ENCODE assay signal across 8 cellular contexts in the genomic region with DNA sequence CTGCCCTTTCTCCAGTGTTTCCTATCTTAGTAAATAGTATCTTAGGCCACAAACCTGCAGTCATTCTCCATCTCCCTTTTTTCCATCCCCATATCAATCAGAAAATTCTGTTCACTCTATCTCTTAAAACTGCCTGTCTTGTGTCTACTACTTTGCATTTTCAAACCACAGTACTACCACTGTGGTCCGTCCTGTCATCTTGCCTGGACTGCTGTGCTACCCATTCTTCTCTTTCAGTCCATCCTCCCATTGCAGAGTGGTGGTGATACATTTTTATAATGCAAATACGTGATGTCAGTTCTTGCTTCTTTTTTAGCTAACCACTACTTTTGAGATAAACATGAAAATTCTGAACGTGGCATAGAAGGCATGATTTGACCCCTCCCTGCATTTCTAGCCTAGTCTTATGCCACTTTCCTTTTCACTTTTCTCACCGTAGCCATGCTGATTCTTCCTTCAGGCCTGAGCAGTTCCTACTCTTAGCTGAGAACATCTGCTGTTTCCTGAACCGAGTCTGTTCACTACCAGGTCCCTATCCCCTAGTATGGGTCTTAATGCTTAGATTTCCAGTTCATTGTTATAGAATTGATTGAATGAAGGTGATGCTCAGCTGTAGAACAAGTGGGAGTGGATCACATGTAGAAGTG. TPM values are rescaled to one million over a fixed set of nuclear protein-coding genes. Genes with fewer than 3 reads are reported as not detected.
DNase-seq lines count a peak whose midpoint lies in the region; ATAC-seq and TF ChIP-seq lines count a peak whose summit lies in the region.

No MANE protein-coding gene starts in this region.

- H3K4me1 ChIP-seq in left ventricle myocardium inferior, result peaks cover 67% of the 10 kb centered on the region

- DNase-seq in GM12865 (ENCODE audit: low read depth), result peak; percentile 56
- no peak for DNase-seq in activated naive CD8-positive, alpha-beta T cell treated with anti-CD3 and anti-CD28 coated beads for 36 hours
- DNase-seq in left ventricle myocardium inferior, result no peak
- no peak for DNase-seq in medulla oblongata (ENCODE audit: extremely low spot score)
- no peak for DNase-seq in NCI-H1092 treated with DMSO at 0.1 percent for 48 hours (lab: John Stamatoyannopoulos, UW)
- no peak for DNase-seq in CD14-positive monocyte (ENCODE audit: low spot score)

- no peak overlapping the region for H3K4me3 Mint-ChIP-seq in activated naive CD8-positive, alpha-beta T cell treated with anti-CD3 and anti-CD28 coated beads for 36 hours
- H3K4me3 Mint-ChIP-seq in CD14-positive monocyte, result no peak overlapping the region

- TF ChIP-seq CTCF in GM12865 (IDR thresholded peaks at IDR 0.05; ENCODE audit: insufficient read depth, low read depth, low read length, missing control alignments) (no peak), left ventricle myocardium inferior (IDR thresholded peaks at IDR 0.05; ENCODE audit: borderline replicate concordance) (no peak), CD14-positive monocyte (IDR thresholded peaks at IDR 0.05) (no peak)

- H3K4me1 Mint-ChIP-seq in activated naive CD8-positive, alpha-beta T cell treated with anti-CD3 and anti-CD28 coated beads for 36 hours, result peaks cover 32% of the 10 kb centered on the region
- peaks cover 27% of the 10 kb centered on the region for H3K4me1 Mint-ChIP-seq in CD14-positive monocyte

- peak overlapping the region; percentile 19 for H3K27ac Mint-ChIP-seq in activated naive CD8-positive, alpha-beta T cell treated with anti-CD3 and anti-CD28 coated beads for 36 hours
- peak overlapping the region in 3 of 7 donors; percentile 10 to 64 (median 27) for H3K27ac Mint-ChIP-seq in CD14-positive monocyte

- no peaks in the 10 kb centered on the region for H3K9me3 Mint-ChIP-seq in activated naive CD8-positive, alpha-beta T cell treated with anti-CD3 and anti-CD28 coated beads for 36 hours
- no peaks in the 10 kb centered on the region for H3K9me3 Mint-ChIP-seq in CD14-positive monocyte

- H3K9me3 ChIP-seq in left ventricle myocardium inferior (replicated peaks), result no peaks in the 10 kb centered on the region

- no peaks in the 10 kb centered on the region for H3K27me3 Mint-ChIP-seq in activated naive CD8-positive, alpha-beta T cell treated with anti-CD3 and anti-CD28 coated beads for 36 hours
- peaks cover 0 to 3% (median 0%) of the 10 kb centered on the region in 3 donors for H3K27me3 Mint-ChIP-seq in CD14-positive monocyte (ENCODE audit: low read depth in 3 of 3)

- peak; percentile 84 for ATAC-seq in GM19468 (IDR thresholded peaks at IDR 0.05; ENCODE audit: extremely low read depth, unreplicated experiment)
- peak; percentile 85 for ATAC-seq in HG03097 (IDR thresholded peaks at IDR 0.05; ENCODE audit: low FRiP score, unreplicated experiment)

- H3K27me3 ChIP-seq in left ventricle myocardium inferior (ENCODE audit: low read depth), result no peaks in the 10 kb centered on the region

- H3K4me3 ChIP-seq in GM12865 (ENCODE audit: low read depth, low read length), result peak overlapping the region; percentile 33
- H3K4me3 ChIP-seq in left ventricle myocardium inferior, result no peak overlapping the region

- intact Hi-C loops in left ventricle myocardium inferior (cut with micrococcal nuclease), result no loop called here
- intact Hi-C loops in CD14-positive monocyte (cut with micrococcal nuclease), result no loop called here

- no peak overlapping the region for H3K27ac ChIP-seq in left ventricle myocardium inferior (replicated peaks)

- H3K36me3 ChIP-seq in left ventricle myocardium inferior, result no peaks in the 10 kb centered on the region

- H3K36me3 Mint-ChIP-seq in activated naive CD8-positive, alpha-beta T cell treated with anti-CD3 and anti-CD28 coated beads for 36 hours, result peaks cover 4% of the 10 kb centered on the region
- peaks cover 9 to 10% of the 10 kb centered on the region in 2 donors for H3K36me3 Mint-ChIP-seq in CD14-positive monocyte

RNA-seq across cellular contexts. Expression of a gene that starts 13.8 kb away (rescaled TPM):
- 10 to 100 TPM; 46.5 to 51.4 TPM for total RNA-seq in activated naive CD8-positive, alpha-beta T cell treated with anti-CD3 and anti-CD28 coated beads for 36 hours
- total RNA-seq in left ventricle myocardium inferior, result 13.4 TPM
- 10 to 100 TPM; 35.5 to 35.6 TPM for polyA plus RNA-seq in CD14-positive monocyte
